1 cellular context compared by ENCODE assay signal in genomic region chr2:191325651-191326365, GRCh38.
TF ChIP-seq lines count a peak whose summit lies in the region.

No MANE protein-coding gene starts in this region.

TF ChIP-seq in H1, 55 proteins besides CTCF, POLR2A, EP300 and RAD21 (continued from another document):
- no peak for TF ChIP-seq CHD7 (IDR thresholded peaks at IDR 0.05; ENCODE audit: insufficient replicate concordance, low read length)
- no peak for TF ChIP-seq ASH2L (IDR thresholded peaks at IDR 0.05; ENCODE audit: low read length)
- TF ChIP-seq USF2 (IDR thresholded peaks at IDR 0.05; ENCODE audit: low read length) = no peak
- TF ChIP-seq CHD1 (IDR thresholded peaks at IDR 0.05; ENCODE audit: low read depth, low read length) = no peak
TF ChIP-seq in H1: peak in this region for 0.
